Comparison of ENCODE assay signal across 11 cellular contexts in genomic region chr15:63476229-63476632, GRCh38. TPM values are rescaled to one million over a fixed set of nuclear protein-coding genes. Genes with fewer than 3 reads are reported as not detected.
A peak's percentile ranks its signal among the peaks of the same experiment; 100 is the strongest.
DNase-seq lines count a peak whose midpoint lies in the region; ATAC-seq, FAIRE-seq and TF ChIP-seq lines count a peak whose summit lies in the region.
"Had no signal": no experiment of that assay in that cellular context is flagged by ENCODE, and none has a peak within 500 bp of the region (broad histone marks: within the 10 kb centered on the region; RNA-seq: fewer than 3 reads in every experiment).

No MANE protein-coding gene starts in this region.

- H4K20me1 ChIP-seq in OCI-LY7 (ENCODE audit: insufficient read depth, low read length) = no peaks in the 10 kb centered on the region
- H4K20me1 ChIP-seq in endothelial cell of umbilical vein (replicated peaks; ENCODE audit: control insufficient read depth, extremely low read depth, insufficient read depth, low read length) = no peaks in the 10 kb centered on the region
- no peaks in the 10 kb centered on the region for H4K20me1 ChIP-seq in osteoblast (ENCODE audit: insufficient read depth, low read length)

- no peaks in the 10 kb centered on the region for H3K79me2 ChIP-seq in OCI-LY7 (ENCODE audit: insufficient read depth, low read depth, low read length)
- no peaks in the 10 kb centered on the region for H3K79me2 ChIP-seq in endothelial cell of umbilical vein (ENCODE audit: control insufficient read depth, insufficient read depth, low read length)
- no peaks in the 10 kb centered on the region for H3K79me2 ChIP-seq in osteoblast (ENCODE audit: insufficient read depth, low read length)

- H3K27me3 ChIP-seq in endothelial cell of umbilical vein (ENCODE audit: control insufficient read depth in 2 of 2, insufficient read depth in 2 of 2, low read length in 2 of 2) (no peaks in the 10 kb centered on the region), osteoblast (ENCODE audit: insufficient read depth, low read length) (no peaks in the 10 kb centered on the region)

- peaks cover 43% of the 10 kb centered on the region for H3K4me1 Mint-ChIP-seq in Calu3 (ENCODE audit: low read depth, unreplicated experiment)
- H3K4me1 Mint-ChIP-seq in activated T-cell treated with anti-CD3 and anti-CD28 coated beads, Interleukin-2, amount 50 U/mL, for 4 hours (ENCODE audit: low read depth) = peaks cover 74% of the 10 kb centered on the region

- no peaks in the 10 kb centered on the region for H3K9me1 ChIP-seq in endothelial cell of umbilical vein (replicated peaks; ENCODE audit: control insufficient read depth, extremely low read depth, insufficient read depth, low read length)

- H2AFZ ChIP-seq in OCI-LY7 (ENCODE audit: low read length) (peak overlapping the region; percentile 79; the same call in 1 of the 2 replicates), endothelial cell of umbilical vein (ENCODE audit: low read depth, low read length) (peak overlapping the region; percentile 24), osteoblast (ENCODE audit: low read length) (peak overlapping the region; percentile 91)

- BruUV-seq in Calu3 (replicated peaks; lab: Mats Ljungman, UMichigan) (no TSS peak), OCI-LY7 (replicated peaks; lab: Mats Ljungman, UMichigan) (no TSS peak), endothelial cell of umbilical vein (replicated peaks; lab: Mats Ljungman, UMichigan) (no TSS peak)

- dilution Hi-C loops in endothelial cell of umbilical vein (cut with MboI; ENCODE audit: extremely low pct_ligation_motif_present, low sequenced_read_pairs) = no loop called here

- H3K36me3 ChIP-seq in OCI-LY7 (ENCODE audit: insufficient read depth, low read length) = no peaks in the 10 kb centered on the region
- H3K36me3 ChIP-seq in endothelial cell of umbilical vein (ENCODE audit: control insufficient read depth in 2 of 2, extremely low read depth in 1 of 2, insufficient read depth in 2 of 2, low read length in 2 of 2) = no peaks in the 10 kb centered on the region
- H3K36me3 ChIP-seq in osteoblast (ENCODE audit: insufficient read depth, low read length) = no peaks in the 10 kb centered on the region

- no peaks in the 10 kb centered on the region for H3K27me3 Mint-ChIP-seq in Calu3 (ENCODE audit: unreplicated experiment)
- no peaks in the 10 kb centered on the region for H3K27me3 Mint-ChIP-seq in activated T-cell treated with anti-CD3 and anti-CD28 coated beads, Interleukin-2, amount 50 U/mL, for 4 hours (ENCODE audit: low read depth)

- no peaks in the 10 kb centered on the region for H3K9me3 Mint-ChIP-seq in Calu3 (ENCODE audit: low read depth, unreplicated experiment)
- no peaks in the 10 kb centered on the region for H3K9me3 Mint-ChIP-seq in activated T-cell treated with anti-CD3 and anti-CD28 coated beads, Interleukin-2, amount 50 U/mL, for 4 hours

- no peak for ATAC-seq in GM19023 (IDR thresholded peaks at IDR 0.05; ENCODE audit: unreplicated experiment)
- no peak for ATAC-seq in activated T-cell treated with anti-CD3 and anti-CD28 coated beads, Interleukin-2, amount 50 U/mL, for 4 hours

- intact Hi-C loops in Calu3 (cut with micrococcal nuclease; ENCODE audit: unreplicated experiment) = no loop called here
- intact Hi-C loops in OCI-LY7 (cut with micrococcal nuclease; ENCODE audit: unreplicated experiment) = loop anchor here (10.0 kb wide), 2 partner anchors 619 to 1419 kb away; partner anchors contain the start of genes CIAO2A and SNX1
- intact Hi-C loops in endothelial cell of umbilical vein (cut with micrococcal nuclease) = no loop called here

- peak; percentile 67 for FAIRE-seq in endothelial cell of umbilical vein (lab: Jason Lieb, UNC)
- FAIRE-seq: colon had no signal

- no peak for TF ChIP-seq POLR2A in endothelial cell of umbilical vein (IDR thresholded peaks at IDR 0.05; ENCODE audit: low read depth, low read length)

- CTCF ChIA-PET in Calu3 (lab: Charles Lee) (interaction anchor here (1.7 to 1.8 kb wide), 2 partner anchors 11 to 28 kb away, joined by 5 to 8 read pairs; partner anchors contain the start of gene USP3), OCI-LY7 (lab: Charles Lee; ENCODE audit: unreplicated experiment) (interaction anchor here (1.5 kb wide), 1 partner anchor 14 kb away, joined by 6 read pairs; no protein-coding TSS in a partner anchor), endothelial cell of umbilical vein (lab: Charles Lee) (interaction anchor here (1.0 to 3.6 kb wide), 3 partner anchors 9 to 134 kb away, joined by 3 to 30 read pairs (median 3); partner anchors contain the start of gene USP3)

- H3K4me3 ChIP-seq in OCI-LY7 (ENCODE audit: low read depth, low read length, poor library complexity, severe bottlenecking) (no peak overlapping the region), endothelial cell of umbilical vein (replicated peaks in 1 of 3; ENCODE audit: insufficient read depth in 1 of 3, low read depth in 1 of 3, low read length in 3 of 3) (no peak overlapping the region), osteoblast (ENCODE audit: insufficient read depth, low read length) (peak overlapping the region; percentile 37)
- H3K4me3 ChIP-seq: SK-N-MC had no signal

- no peak overlapping the region for H3K4me3 Mint-ChIP-seq in Calu3 (ENCODE audit: low read depth, unreplicated experiment)
- H3K4me3 Mint-ChIP-seq in activated T-cell treated with anti-CD3 and anti-CD28 coated beads, Interleukin-2, amount 50 U/mL, for 4 hours = no peak overlapping the region

- H3K9me3 ChIP-seq in OCI-LY7 (ENCODE audit: low read length) = no peaks in the 10 kb centered on the region
- no peaks in the 10 kb centered on the region for H3K9me3 ChIP-seq in endothelial cell of umbilical vein (replicated peaks; ENCODE audit: control insufficient read depth, insufficient read depth, low read length)
- no peaks in the 10 kb centered on the region for H3K9me3 ChIP-seq in osteoblast (ENCODE audit: low read depth, low read length)

- H3K36me3 Mint-ChIP-seq in Calu3 (ENCODE audit: insufficient read depth, unreplicated experiment) = peaks cover 7% of the 10 kb centered on the region
- H3K36me3 Mint-ChIP-seq in activated T-cell treated with anti-CD3 and anti-CD28 coated beads, Interleukin-2, amount 50 U/mL, for 4 hours (ENCODE audit: insufficient read depth) = no peaks in the 10 kb centered on the region

- H3K27ac ChIP-seq in OCI-LY7 (ENCODE audit: low read depth, low read length, poor library complexity, severe bottlenecking) (peak overlapping the region; percentile 88), endothelial cell of umbilical vein (ENCODE audit: insufficient read depth, low read depth, low read length) (no peak overlapping the region), osteoblast (ENCODE audit: low read depth, low read length) (peak overlapping the region; percentile 94)
- H3K27ac ChIP-seq: KMS-11, SK-N-MC had no signal

- POLR2A ChIA-PET in OCI-LY7 (lab: Charles Lee) = interaction anchor here (1.0 to 4.8 kb wide), 6 partner anchors 8 to 60 kb away, joined by 4 to 30 read pairs (median 16); partner anchors contain the start of gene USP3
- POLR2A ChIA-PET in endothelial cell of umbilical vein (lab: Charles Lee) = no interaction called here

- DNase-seq in Calu3 (peak; percentile 39), OCI-LY7 (ENCODE audit: low spot score) (no peak), endothelial cell of umbilical vein (ENCODE audit: low read depth, low spot score) (peak; percentile 63), osteoblast (ENCODE audit: insufficient read length, low spot score, missing footprints) (peak; percentile 95), NCI-H446 treated with DMSO at 0.1 percent for 48 hours (lab: John Stamatoyannopoulos, UW) (no peak), GM19238 (ENCODE audit: insufficient read length, low spot score) (no peak)
- no peak for DNase-seq in activated T-cell treated with anti-CD3 and anti-CD28 coated beads, Interleukin-2, amount 50 U/mL, for 4 hours

- peaks cover 81% of the 10 kb centered on the region for H3K4me1 ChIP-seq in OCI-LY7 (ENCODE audit: insufficient read depth, low read length, poor library complexity, severe bottlenecking)
- H3K4me1 ChIP-seq in endothelial cell of umbilical vein (ENCODE audit: control insufficient read depth, extremely low read depth, insufficient read depth, low read length) = peaks cover 6% of the 10 kb centered on the region
- H3K4me1 ChIP-seq in osteoblast (ENCODE audit: insufficient read depth, low read length) = peaks cover 56% of the 10 kb centered on the region

- H3K9me2 ChIP-seq in OCI-LY7 (ENCODE audit: insufficient read depth, low read length) = no peaks in the 10 kb centered on the region

- TF ChIP-seq CTCF in Calu3 (IDR thresholded peaks at IDR 0.05; ENCODE audit: unreplicated experiment) = no peak
- no peak for TF ChIP-seq CTCF in OCI-LY7 (conservative IDR thresholded peaks at IDR 0.05; ENCODE audit: low read length)
- TF ChIP-seq CTCF in endothelial cell of umbilical vein (IDR thresholded peaks at IDR 0.05; ENCODE audit: extremely low read depth in 1 of 2, insufficient read depth in 1 of 2, low read depth in 1 of 2, low read length in 2 of 2) = no peak
- TF ChIP-seq CTCF in osteoblast (IDR thresholded peaks at IDR 0.05; ENCODE audit: extremely low read depth, low read depth, low read length) = no peak

- H3K4me2 ChIP-seq in OCI-LY7 (ENCODE audit: low read length) (peak overlapping the region; percentile 81), endothelial cell of umbilical vein (ENCODE audit: insufficient read depth, low read length) (no peak overlapping the region), osteoblast (ENCODE audit: insufficient read depth, low read length) (peak overlapping the region; percentile 71)
- H3K4me2 ChIP-seq: KMS-11 had no signal

- peak overlapping the region; percentile 39 for H3K27ac Mint-ChIP-seq in Calu3 (ENCODE audit: unreplicated experiment)

- no peak overlapping the region for H3K9ac ChIP-seq in endothelial cell of umbilical vein (replicated peaks; ENCODE audit: extremely low read depth, insufficient read depth, low read length)
- H3K9ac ChIP-seq: KMS-11 had no signal

TF ChIP-seq in endothelial cell of umbilical vein, 7 proteins besides CTCF, POLR2A, EP300 and RAD21 (continues in another document):
- TF ChIP-seq GATA2 (IDR thresholded peaks at IDR 0.05; ENCODE audit: insufficient read depth, insufficient read length, low read depth, low read length) (no peak), EZH2 (IDR thresholded peaks at IDR 0.05; ENCODE audit: borderline replicate concordance, low read depth, low read length, severe bottlenecking) (no peak)

RNA-seq across cellular contexts. Expression of gene USP3, which starts 28.2 kb away (rescaled TPM):
- total RNA-seq in Calu3 (2022) (70.7 and 80.8 TPM in 2 replicates), OCI-LY7 (2022) (53.0 and 64.9 TPM in 2 replicates), endothelial cell of umbilical vein (52.4 and 57.2 TPM in 2 replicates), osteoblast (60.1 and 60.7 TPM in 2 replicates)
- total RNA-seq in OCI-LY7 (2014; rRNA removed; shearing (Covaris generic)) = 26.3 and 34.6 TPM in 2 replicates
- 15.9 and 18.8 TPM in 2 replicates for polyA plus RNA-seq in endothelial cell of umbilical vein
- 19.9 and 26.5 TPM in 2 replicates for polyA plus RNA-seq in endothelial cell of umbilical vein (2011; cell fraction: cytosol; rRNA removed)
- 95.2 and 103 TPM in 2 replicates for polyA plus RNA-seq in endothelial cell of umbilical vein (2011; cell fraction: nucleus; rRNA removed)
- 27.8 and 35.5 TPM in 2 replicates for polyA plus RNA-seq in endothelial cell of umbilical vein (2012)
- polyA minus RNA-seq in endothelial cell of umbilical vein = 40.0 and 46.1 TPM in 2 replicates
- polyA minus RNA-seq in endothelial cell of umbilical vein (2011; cell fraction: cytosol; rRNA and poly(A)+ RNA removed) = 19.7 TPM
- polyA minus RNA-seq in endothelial cell of umbilical vein (2011; cell fraction: nucleus; rRNA and poly(A)+ RNA removed) = 81.2 and 93.6 TPM in 2 replicates
- total RNA-seq in activated T-cell treated with anti-CD3 and anti-CD28 coated beads, Interleukin-2, amount 50 U/mL, for 4 hours = 10 to 100 TPM; 34.2 to 40.9 (median 35.5) TPM

Comparison
In these comparisons a context has a peak if more than half of its experiments do, and no peak if none do; other contexts are left out.
1. DNase-seq: peak in Calu3 (single experiment), endothelial cell of umbilical vein (single experiment) and osteoblast (single experiment); none in OCI-LY7 (single experiment), NCI-H446 treated with DMSO at 0.1 percent for 48 hours (single experiment), GM19238 (single experiment) and activated T-cell treated with anti-CD3 and anti-CD28 coated beads, Interleukin-2, amount 50 U/mL, for 4 hours (single experiment).
2. H2AFZ ChIP-seq: peak in every context shown above with its lines; median percentile 91 in osteoblast; 79 in OCI-LY7; 24 in endothelial cell of umbilical vein.